Comparison of ENCODE assay signal across 24 cellular contexts in genomic region chr11:20047006-20047405, GRCh38.
"Had no signal": no experiment of that assay in that cellular context is flagged by ENCODE, and none has a peak within 500 bp of the region (broad histone marks: within the 10 kb centered on the region; RNA-seq: fewer than 3 reads in every experiment).

No MANE protein-coding gene starts in this region.

- H3K4me1 Mint-ChIP-seq: activated CD4-positive, alpha-beta T cell treated with anti-CD3 and anti-CD28 coated beads, Interleukin-2, amount 10 ng/mL, durations not matched to agents 7 days and 5 days; activated naive CD4-positive, alpha-beta T cell treated with anti-CD3 and anti-CD28 coated beads, Interleukin-2, amount 10 ng/mL, durations not matched to agents 7 days and 5 days; activated naive CD8-positive, alpha-beta T cell treated with anti-CD3 and anti-CD28 coated beads, Interleukin-2, amount 50 U/mL, for 24 hours had no signal

- H3K27ac ChIP-seq: brain microvascular endothelial cell, prostate gland, spleen had no signal

- H3K9me3 ChIP-seq: esophagus squamous epithelium, prostate gland, spleen, tibial artery had no signal

- H3K4me3 ChIP-seq: esophagus squamous epithelium, hepatocyte, prostate gland, spleen, tibial artery had no signal

- H3K4me1 ChIP-seq: prostate gland had no signal

- H3K36me3 ChIP-seq: prostate gland had no signal

- DNase-seq: activated CD4-positive, alpha-beta T cell treated with anti-CD3 and anti-CD28 coated beads, Interleukin-2, amount 10 ng/mL, durations not matched to agents 7 days and 5 days; activated CD8-positive, alpha-beta memory T cell treated with anti-CD3 and anti-CD28 coated beads, Interleukin-2, amount 50 U/mL, for 4 hours; activated effector memory CD4-positive, alpha-beta T cell treated with Interleukin-2 at 50 U/mL for 16 hours; activated naive CD4-positive, alpha-beta T cell treated with anti-CD3 and anti-CD28 coated beads, Interleukin-2, amount 10 ng/mL, durations not matched to agents 7 days and 5 days; activated naive CD8-positive, alpha-beta T cell treated with anti-CD3 and anti-CD28 coated beads, Interleukin-2, amount 50 U/mL, for 24 hours; activated T-cell treated with anti-CD3 and anti-CD28 coated beads, Interleukin-2, amount 50 U/mL, for 4 hours; aorta; brain microvascular endothelial cell; cerebellar nuclear complex; effector CD8-positive, alpha-beta T cell; esophagus squamous epithelium; islet precursor cell; spleen; stimulated activated naive B cell treated with anti-CD40 and anti-IgM and Interleukin-4, amounts not matched to agents 10 μg/mL and 1 μg/mL and 100 μg/mL, for 72 hours; tibial artery had no signal

- H3K36me3 Mint-ChIP-seq: activated naive CD4-positive, alpha-beta T cell treated with anti-CD3 and anti-CD28 coated beads, Interleukin-2, amount 10 ng/mL, durations not matched to agents 7 days and 5 days had no signal

- H3K9me3 Mint-ChIP-seq: activated CD4-positive, alpha-beta T cell treated with anti-CD3 and anti-CD28 coated beads, Interleukin-2, amount 10 ng/mL, durations not matched to agents 7 days and 5 days; activated naive CD4-positive, alpha-beta T cell treated with anti-CD3 and anti-CD28 coated beads, Interleukin-2, amount 10 ng/mL, durations not matched to agents 7 days and 5 days; activated naive CD8-positive, alpha-beta T cell treated with anti-CD3 and anti-CD28 coated beads, Interleukin-2, amount 50 U/mL, for 24 hours; activated T-cell treated with anti-CD3 and anti-CD28 coated beads, Interleukin-2, amount 50 U/mL, for 4 hours; dendritic cell treated with granulocyte-macrophage colony-stimulating factor and Interleukin-4, amounts not matched to agents 40 ng/mL and 50 ng/mL, for 4 days; neural crest cell; stimulated activated naive B cell treated with anti-CD40 and anti-IgM and Interleukin-4, amounts not matched to agents 10 μg/mL and 1 μg/mL and 100 μg/mL, for 72 hours; T-helper 1 cell treated with Interleukin-12 subunit alpha and Interleukin-12 subunit beta and Interleukin-4 antibody, amounts not matched to agents 30 μg/mL and 1 μg/mL, for 36 hours had no signal

- H3K27me3 ChIP-seq: brain microvascular endothelial cell, esophagus squamous epithelium, hepatocyte, spleen, tibial artery had no signal

- H3K4me3 Mint-ChIP-seq: activated CD4-positive, alpha-beta T cell treated with anti-CD3 and anti-CD28 coated beads, Interleukin-2, amount 10 ng/mL, durations not matched to agents 7 days and 5 days; activated naive CD4-positive, alpha-beta T cell treated with anti-CD3 and anti-CD28 coated beads, Interleukin-2, amount 10 ng/mL, durations not matched to agents 7 days and 5 days; activated naive CD8-positive, alpha-beta T cell treated with anti-CD3 and anti-CD28 coated beads, Interleukin-2, amount 50 U/mL, for 24 hours; activated T-cell treated with anti-CD3 and anti-CD28 coated beads, Interleukin-2, amount 50 U/mL, for 4 hours; dendritic cell treated with granulocyte-macrophage colony-stimulating factor and Interleukin-4, amounts not matched to agents 40 ng/mL and 50 ng/mL, for 4 days; neural crest cell; stimulated activated naive B cell treated with anti-CD40 and anti-IgM and Interleukin-4, amounts not matched to agents 10 μg/mL and 1 μg/mL and 100 μg/mL, for 72 hours; T-helper 1 cell treated with Interleukin-12 subunit alpha and Interleukin-12 subunit beta and Interleukin-4 antibody, amounts not matched to agents 30 μg/mL and 1 μg/mL, for 36 hours had no signal

- H3K27ac Mint-ChIP-seq: activated CD4-positive, alpha-beta T cell treated with anti-CD3 and anti-CD28 coated beads, Interleukin-2, amount 10 ng/mL, durations not matched to agents 7 days and 5 days; activated naive CD4-positive, alpha-beta T cell treated with anti-CD3 and anti-CD28 coated beads, Interleukin-2, amount 10 ng/mL, durations not matched to agents 7 days and 5 days; activated naive CD8-positive, alpha-beta T cell treated with anti-CD3 and anti-CD28 coated beads, Interleukin-2, amount 50 U/mL, for 24 hours; dendritic cell treated with granulocyte-macrophage colony-stimulating factor and Interleukin-4, amounts not matched to agents 40 ng/mL and 50 ng/mL, for 4 days; stimulated activated naive B cell treated with anti-CD40 and anti-IgM and Interleukin-4, amounts not matched to agents 10 μg/mL and 1 μg/mL and 100 μg/mL, for 72 hours; T-helper 1 cell treated with Interleukin-12 subunit alpha and Interleukin-12 subunit beta and Interleukin-4 antibody, amounts not matched to agents 30 μg/mL and 1 μg/mL, for 36 hours had no signal

- FAIRE-seq: endothelial cell of umbilical vein, urothelium cell line had no signal

- ATAC-seq: activated naive CD8-positive, alpha-beta T cell treated with anti-CD3 and anti-CD28 coated beads, Interleukin-2, amount 50 U/mL, for 24 hours; activated T-cell treated with anti-CD3 and anti-CD28 coated beads, Interleukin-2, amount 50 U/mL, for 4 hours; left lobe of liver; sciatic nerve had no signal

- H3K27me3 Mint-ChIP-seq: activated CD4-positive, alpha-beta T cell treated with anti-CD3 and anti-CD28 coated beads, Interleukin-2, amount 10 ng/mL, durations not matched to agents 7 days and 5 days; dendritic cell treated with granulocyte-macrophage colony-stimulating factor and Interleukin-4, amounts not matched to agents 40 ng/mL and 50 ng/mL, for 4 days had no signal
